Comparison of ENCODE assay signal across 9 cellular contexts in genomic region chr1:37480125-37480466, GRCh38. TPM values are rescaled to one million over a fixed set of nuclear protein-coding genes. Genes with fewer than 3 reads are reported as not detected.
DNase-seq lines count a peak whose midpoint lies in the region; TF ChIP-seq lines count a peak whose summit lies in the region.
"Had no signal": no experiment of that assay in that cellular context is flagged by ENCODE, and none has a peak within 500 bp of the region (broad histone marks: within the 10 kb centered on the region; RNA-seq: fewer than 3 reads in every experiment).

No MANE protein-coding gene starts in this region.

- H3K79me1 ChIP-seq in trophoblast cell (ENCODE audit: low read length) = peaks cover 33% of the 10 kb centered on the region

- no peak overlapping the region for H4K91ac ChIP-seq in trophoblast cell (ENCODE audit: low read depth, low read length)

- H3K79me2 ChIP-seq in OCI-LY1 (ENCODE audit: insufficient read depth, low read length) (peaks cover 5% of the 10 kb centered on the region; the same call in 1 of the 2 replicates), trophoblast cell (ENCODE audit: control insufficient read depth, insufficient read depth, low read length, poor library complexity) (peaks cover 22% of the 10 kb centered on the region)

- H3K9me3 ChIP-seq in OCI-LY1 (ENCODE audit: low read length) (no peaks in the 10 kb centered on the region), endocrine pancreas (ENCODE audit: control insufficient read depth, low read length) (no peaks in the 10 kb centered on the region), trophoblast cell (ENCODE audit: insufficient read depth, low read depth, low read length) (no peaks in the 10 kb centered on the region)

- H3K27ac Mint-ChIP-seq in CD14-positive monocyte = peak overlapping the region; percentile 95 to 99 (median 98)

- H3K4me3 ChIP-seq in OCI-LY1 (ENCODE audit: low read depth, low read length, poor library complexity, severe bottlenecking) (peak overlapping the region; percentile 97), endocrine pancreas (ENCODE audit: control insufficient read depth, insufficient read depth, low read length) (no peak overlapping the region), trophoblast cell (ENCODE audit: low read depth, low read length) (no peak overlapping the region)

- no peak for DNase-seq in CD14-positive monocyte (ENCODE audit: low spot score)
- DNase-seq in trophoblast cell = no peak
- DNase-seq in G401 (ENCODE audit: low spot score) = no peak
- no peak for DNase-seq in kidney tubule cell (ENCODE audit: low spot score)
- DNase-seq in NCI-H524 (lab: John Stamatoyannopoulos, UW) = no peak
- DNase-seq in NCI-H748 treated with DMSO at 0.1 percent for 48 hours (lab: John Stamatoyannopoulos, UW) = no peak
- DNase-seq: retina had no signal

- no peak overlapping the region for H2BK5ac ChIP-seq in trophoblast cell (ENCODE audit: low read depth, low read length, poor library complexity)

- no peak overlapping the region for H2AFZ ChIP-seq in OCI-LY1 (ENCODE audit: low read length)
- no peak overlapping the region for H2AFZ ChIP-seq in trophoblast cell (ENCODE audit: insufficient read depth, low read length, poor library complexity)

- H2BK12ac ChIP-seq in trophoblast cell (ENCODE audit: low read length) = no peak overlapping the region

- no peaks in the 10 kb centered on the region for H3K27me3 Mint-ChIP-seq in CD14-positive monocyte (ENCODE audit: low read depth in 3 of 3)

- H3K4me1 ChIP-seq in OCI-LY1 (ENCODE audit: insufficient read depth, low read length, severe bottlenecking) = peaks cover 51% of the 10 kb centered on the region
- H3K4me1 ChIP-seq in endocrine pancreas (ENCODE audit: control insufficient read depth, insufficient read depth, low read length) = no peaks in the 10 kb centered on the region
- peaks cover 43 to 54% of the 10 kb centered on the region in 2 experiments for H3K4me1 ChIP-seq in trophoblast cell (ENCODE audit: control insufficient read depth in 1 of 2, insufficient read depth in 2 of 2, low read length in 2 of 2)

- peaks cover 73% of the 10 kb centered on the region for H3K36me3 ChIP-seq in OCI-LY1 (ENCODE audit: insufficient read depth, low read length)
- peaks cover 7% of the 10 kb centered on the region for H3K36me3 ChIP-seq in endocrine pancreas (ENCODE audit: control insufficient read depth, insufficient read depth, low read length)
- peaks cover 79 to 80% of the 10 kb centered on the region in 2 experiments for H3K36me3 ChIP-seq in trophoblast cell (ENCODE audit: control insufficient read depth in 1 of 2, insufficient read depth in 2 of 2, low read length in 2 of 2)

- peaks cover 7% of the 10 kb centered on the region; the same call in 1 of the 2 replicates for H3F3A ChIP-seq in OCI-LY1 (ENCODE audit: insufficient read depth, low read length)

- H3K4me2 ChIP-seq in OCI-LY1 (ENCODE audit: low read length) = peak overlapping the region; percentile 89; the same call in 1 of the 2 replicates
- no peak overlapping the region for H3K4me2 ChIP-seq in trophoblast cell (ENCODE audit: low read length)

- no peaks in the 10 kb centered on the region for H3K9me3 Mint-ChIP-seq in CD14-positive monocyte

- intact Hi-C loops in CD14-positive monocyte (cut with micrococcal nuclease) = no loop called here

- no peak overlapping the region for H2BK120ac ChIP-seq in trophoblast cell (ENCODE audit: insufficient read depth, low read length, poor library complexity)

- H3K4me1 Mint-ChIP-seq in CD14-positive monocyte = peaks cover 58% of the 10 kb centered on the region

- peaks cover 61 to 65% of the 10 kb centered on the region in 2 donors for H3K36me3 Mint-ChIP-seq in CD14-positive monocyte

- H3K27me3 ChIP-seq in OCI-LY1 (ENCODE audit: insufficient read depth, low read length) = no peaks in the 10 kb centered on the region
- H3K27me3 ChIP-seq in endocrine pancreas (ENCODE audit: control insufficient read depth, insufficient read depth, low read length) = no peaks in the 10 kb centered on the region
- H3K27me3 ChIP-seq in trophoblast cell (ENCODE audit: insufficient read depth, low read length) = no peaks in the 10 kb centered on the region

- WGBS in trophoblast cell (ENCODE audit: extremely low coverage, insufficient coverage, insufficient read length) = no CpG with 5 or more reads among the region's 5 CpGs

- no peaks in the 10 kb centered on the region for H3K9me2 ChIP-seq in OCI-LY1 (ENCODE audit: low read depth, low read length)

- peak overlapping the region; percentile 94; the same call in 1 of the 2 replicates for H3K9ac ChIP-seq in OCI-LY1 (ENCODE audit: low read length)
- H3K9ac ChIP-seq in endocrine pancreas (ENCODE audit: control insufficient read depth, insufficient read depth, low read length) = peak overlapping the region; percentile 66
- no peak overlapping the region for H3K9ac ChIP-seq in trophoblast cell (ENCODE audit: low read length)

- H4K8ac ChIP-seq in trophoblast cell (ENCODE audit: low read depth, low read length) = peak overlapping the region; percentile 7

- TF ChIP-seq CTCF in CD14-positive monocyte (IDR thresholded peaks at IDR 0.05) = no peak
- TF ChIP-seq CTCF in OCI-LY1 (IDR thresholded peaks at IDR 0.05; ENCODE audit: low read length) = no peak

- H3K4me3 Mint-ChIP-seq in CD14-positive monocyte = peak overlapping the region; percentile 27 to 91

- no peak overlapping the region for H3K23ac ChIP-seq in trophoblast cell (ENCODE audit: low read length)

- no peak overlapping the region for H4K12ac ChIP-seq in trophoblast cell (ENCODE audit: low read depth, low read length)

- H4K20me1 ChIP-seq in OCI-LY1 (ENCODE audit: insufficient read depth, low read length) = no peaks in the 10 kb centered on the region

- in situ Hi-C loops in G401 (cut with HindIII; ENCODE audit: low sequenced_read_pairs) = no loop called here

- H3K14ac ChIP-seq in trophoblast cell (ENCODE audit: low read length) = no peak overlapping the region

- H2AK5ac ChIP-seq in trophoblast cell (ENCODE audit: low read length) = no peak overlapping the region

- H3K27ac ChIP-seq in OCI-LY1 (ENCODE audit: low read depth, low read length, poor library complexity, severe bottlenecking) (peak overlapping the region; percentile 95), trophoblast cell (ENCODE audit: low read depth, low read length) (no peak overlapping the region)

- H3K4ac ChIP-seq in trophoblast cell (ENCODE audit: low read depth, low read length) = no peak overlapping the region

- peak overlapping the region; percentile 59 for H3K18ac ChIP-seq in trophoblast cell (ENCODE audit: low read length)

RNA-seq across cellular contexts. Expression of gene ZC3H12A, which starts 5.7 kb away (rescaled TPM):
- 1 to 10 TPM; 5.2 to 5.8 TPM for polyA plus RNA-seq in CD14-positive monocyte
- polyA plus RNA-seq in trophoblast cell (2013) = 9.4 and 9.6 TPM in 2 replicates
- total RNA-seq in G401 (2014; rRNA removed; shearing (Covaris generic)) = 2.6 and 3.3 TPM in 2 replicates

RNA-seq across cellular contexts. Expression of gene MEAF6, which starts 34.5 kb away (rescaled TPM):
- polyA plus RNA-seq in CD14-positive monocyte = 10 to 100 TPM; 79.2 to 99.8 TPM
- 29.0 and 30.8 TPM in 2 replicates for polyA plus RNA-seq in trophoblast cell (2013)
- 44.4 and 62.8 TPM in 2 replicates for total RNA-seq in G401 (2014; rRNA removed; shearing (Covaris generic))
